ENCODE assay signal across 23 cellular contexts in genomic region chr14:89551432-89551831, GRCh38.
DNase-seq lines count a peak whose midpoint lies in the region; ATAC-seq, FAIRE-seq and TF ChIP-seq lines count a peak whose summit lies in the region.
"Had no signal": no experiment of that assay in that cellular context is flagged by ENCODE, and none has a peak within 500 bp of the region (broad histone marks: within the 10 kb centered on the region; RNA-seq: fewer than 3 reads in every experiment).

No MANE protein-coding gene starts in this region.

- H3K27ac Mint-ChIP-seq in GM23338: peak overlapping the region; percentile 1; the same call in 1 of the 2 replicates
- peak overlapping the region; percentile 3 for H3K27ac Mint-ChIP-seq in astrocyte (ENCODE audit: unreplicated experiment)
- peak overlapping the region; percentile 4 for H3K27ac Mint-ChIP-seq in progenitor cell of endocrine pancreas
- H3K27ac Mint-ChIP-seq: activated CD4-positive, alpha-beta T cell treated with anti-CD3 and anti-CD28 coated beads, Interleukin-2, amount 10 ng/mL, durations not matched to agents 24 days and 14 days had no signal

- no peaks in the 10 kb centered on the region for H3K9me3 ChIP-seq in astrocyte (ENCODE audit: insufficient read depth, low read depth, low read length)
- H3K9me3 ChIP-seq: neutrophil, tibial artery had no signal

- no peak overlapping the region for H3K4me3 ChIP-seq in GM23338
- H3K4me3 ChIP-seq in astrocyte (ENCODE audit: insufficient read depth, low read depth, low read length): no peak overlapping the region
- H3K4me3 ChIP-seq: tibial artery had no signal

- no peak overlapping the region for H3K4me3 Mint-ChIP-seq in GM23338
- no peak overlapping the region for H3K4me3 Mint-ChIP-seq in astrocyte (ENCODE audit: unreplicated experiment)
- H3K4me3 Mint-ChIP-seq in progenitor cell of endocrine pancreas (ENCODE audit: low read depth): no peak overlapping the region
- H3K4me3 Mint-ChIP-seq: activated CD4-positive, alpha-beta T cell treated with anti-CD3 and anti-CD28 coated beads, Interleukin-2, amount 10 ng/mL, durations not matched to agents 24 days and 14 days had no signal

- H3K79me2 ChIP-seq in GM23338 (replicated peaks; ENCODE audit: insufficient read depth): peaks cover 100% of the 10 kb centered on the region
- H3K79me2 ChIP-seq in astrocyte (ENCODE audit: insufficient read depth, low read length): peaks cover 2% of the 10 kb centered on the region

- H3K27me3 ChIP-seq in GM23338 (ENCODE audit: insufficient read depth) (no peaks in the 10 kb centered on the region), astrocyte (ENCODE audit: insufficient read depth, low read length) (no peaks in the 10 kb centered on the region)
- H3K27me3 ChIP-seq: neutrophil, tibial artery had no signal

- peaks cover 38% of the 10 kb centered on the region for H3K4me1 Mint-ChIP-seq in GM23338
- peaks cover 23% of the 10 kb centered on the region for H3K4me1 Mint-ChIP-seq in astrocyte (ENCODE audit: low read depth, unreplicated experiment)
- peaks cover 16% of the 10 kb centered on the region for H3K4me1 Mint-ChIP-seq in progenitor cell of endocrine pancreas (ENCODE audit: low read depth)

- peaks cover 2% of the 10 kb centered on the region for H3K27me3 Mint-ChIP-seq in GM23338 (ENCODE audit: insufficient read depth, low read depth, poor library complexity)
- no peaks in the 10 kb centered on the region for H3K27me3 Mint-ChIP-seq in astrocyte (ENCODE audit: low read depth, unreplicated experiment)
- H3K27me3 Mint-ChIP-seq in progenitor cell of endocrine pancreas: no peaks in the 10 kb centered on the region
- H3K27me3 Mint-ChIP-seq: activated CD4-positive, alpha-beta T cell treated with anti-CD3 and anti-CD28 coated beads, Interleukin-2, amount 10 ng/mL, durations not matched to agents 24 days and 14 days had no signal

- FAIRE-seq in astrocyte (lab: Jason Lieb, UNC): no peak
- FAIRE-seq: colon, HepG2 had no signal

- H2AFZ ChIP-seq in GM23338 (no peak overlapping the region), astrocyte (ENCODE audit: low read depth, low read length) (no peak overlapping the region)

- H3K9me2 ChIP-seq in GM23338 (ENCODE audit: insufficient read depth): no peaks in the 10 kb centered on the region

- no peak for ATAC-seq in GM23338
- peak; percentile 11 for ATAC-seq in left lobe of liver
- ATAC-seq in GM21528 (IDR thresholded peaks at IDR 0.05; ENCODE audit: low FRiP score, unreplicated experiment): no peak
- ATAC-seq in GM18520 (IDR thresholded peaks at IDR 0.05; ENCODE audit: unreplicated experiment): no peak
- ATAC-seq: HCT116, HepG2 had no signal

- H3K36me3 Mint-ChIP-seq in GM23338 (ENCODE audit: low read depth) (peaks cover 3% of the 10 kb centered on the region; the same call in 1 of the 3 replicates), astrocyte (ENCODE audit: low read depth, unreplicated experiment) (peaks cover 8% of the 10 kb centered on the region), progenitor cell of endocrine pancreas (ENCODE audit: insufficient read depth) (no peaks in the 10 kb centered on the region)

- H3K9ac ChIP-seq in astrocyte (ENCODE audit: low read length): no peak overlapping the region

- DNase-seq in GM23338 (ENCODE audit: low spot score) (no peak), astrocyte (ENCODE audit: low read depth) (no peak), left lobe of liver (ENCODE audit: low spot score) (no peak), progenitor cell of endocrine pancreas (ENCODE audit: low spot score, unreplicated experiment) (no peak), substantia nigra (lab: John Stamatoyannopoulos, UW) (no peak)
- DNase-seq: activated CD4-positive, alpha-beta T cell treated with anti-CD3 and anti-CD28 coated beads, Interleukin-2, amount 10 ng/mL, durations not matched to agents 24 days and 14 days; activated CD8-positive, alpha-beta memory T cell treated with anti-CD3 and anti-CD28 coated beads, Interleukin-2, amount 50 U/mL, for 48 hours; activated naive CD4-positive, alpha-beta T cell treated with Interleukin-2 at 50 U/mL for 16 hours; AML-193; DMS153; GF-D8; NCI-H1436 treated with DMSO at 0.1 percent for 48 hours; NCI-H2171; NCI-H69; retina; SW 1271; tibial artery had no signal

- H3K4me1 ChIP-seq in GM23338 (ENCODE audit: insufficient read depth): peaks cover 40% of the 10 kb centered on the region
- H3K4me1 ChIP-seq in astrocyte (ENCODE audit: insufficient read depth, low read length): no peaks in the 10 kb centered on the region

- H3K27ac ChIP-seq in GM23338 (ENCODE audit: low read depth): peak overlapping the region; percentile 42; the same call in 1 of the 2 replicates
- no peak overlapping the region for H3K27ac ChIP-seq in astrocyte (ENCODE audit: low read depth, low read length)
- no peak overlapping the region for H3K27ac ChIP-seq in substantia nigra (ENCODE audit: low read depth, low read length, poor library complexity, severe bottlenecking)
- H3K27ac ChIP-seq: neutrophil, tibial artery had no signal

- H3K9me3 Mint-ChIP-seq in GM23338: no peaks in the 10 kb centered on the region
- no peaks in the 10 kb centered on the region for H3K9me3 Mint-ChIP-seq in astrocyte (ENCODE audit: unreplicated experiment)
- H3K9me3 Mint-ChIP-seq in progenitor cell of endocrine pancreas (ENCODE audit: low read depth): no peaks in the 10 kb centered on the region
- H3K9me3 Mint-ChIP-seq: activated CD4-positive, alpha-beta T cell treated with anti-CD3 and anti-CD28 coated beads, Interleukin-2, amount 10 ng/mL, durations not matched to agents 24 days and 14 days had no signal

- H3K4me2 ChIP-seq in GM23338 (no peak overlapping the region), astrocyte (ENCODE audit: low read length) (no peak overlapping the region)

- H3K36me3 ChIP-seq in GM23338 (ENCODE audit: insufficient read depth): no peaks in the 10 kb centered on the region
- no peaks in the 10 kb centered on the region for H3K36me3 ChIP-seq in astrocyte (ENCODE audit: insufficient read depth, low read length)
- H3K36me3 ChIP-seq: neutrophil had no signal

- H4K20me1 ChIP-seq in GM23338 (replicated peaks; ENCODE audit: insufficient read depth) (no peaks in the 10 kb centered on the region; the same call in 1 of the 2 replicates), astrocyte (ENCODE audit: insufficient read depth, low read length) (no peaks in the 10 kb centered on the region)

- H3F3A ChIP-seq in GM23338 (replicated peaks; ENCODE audit: low read depth): peaks cover 6% of the 10 kb centered on the region; the same call in 1 of the 2 replicates

- no peak for TF ChIP-seq CTCF in GM23338 (conservative IDR thresholded peaks at IDR 0.05; ENCODE audit: low read depth in 2 of 2)
- TF ChIP-seq CTCF in astrocyte (IDR thresholded peaks at IDR 0.05; ENCODE audit: insufficient read depth, low read depth, low read length): no peak
- TF ChIP-seq CTCF in progenitor cell of endocrine pancreas (IDR thresholded peaks at IDR 0.05; ENCODE audit: unreplicated experiment): no peak

TF ChIP-seq in GM23338, 12 proteins besides CTCF, POLR2A, EP300 and RAD21 (continues in another document):
- TF ChIP-seq CREB1 (CRISPR knock-in tag; IDR thresholded peaks at IDR 0.05; ENCODE audit: low read depth) (no peak), ETS1 (IDR thresholded peaks at IDR 0.05) (no peak), ZNF331 (CRISPR knock-in tag; IDR thresholded peaks at IDR 0.05; ENCODE audit: low read depth) (no peak)
